Comparison of ENCODE assay signal across 9 cellular contexts in the genomic region with DNA sequence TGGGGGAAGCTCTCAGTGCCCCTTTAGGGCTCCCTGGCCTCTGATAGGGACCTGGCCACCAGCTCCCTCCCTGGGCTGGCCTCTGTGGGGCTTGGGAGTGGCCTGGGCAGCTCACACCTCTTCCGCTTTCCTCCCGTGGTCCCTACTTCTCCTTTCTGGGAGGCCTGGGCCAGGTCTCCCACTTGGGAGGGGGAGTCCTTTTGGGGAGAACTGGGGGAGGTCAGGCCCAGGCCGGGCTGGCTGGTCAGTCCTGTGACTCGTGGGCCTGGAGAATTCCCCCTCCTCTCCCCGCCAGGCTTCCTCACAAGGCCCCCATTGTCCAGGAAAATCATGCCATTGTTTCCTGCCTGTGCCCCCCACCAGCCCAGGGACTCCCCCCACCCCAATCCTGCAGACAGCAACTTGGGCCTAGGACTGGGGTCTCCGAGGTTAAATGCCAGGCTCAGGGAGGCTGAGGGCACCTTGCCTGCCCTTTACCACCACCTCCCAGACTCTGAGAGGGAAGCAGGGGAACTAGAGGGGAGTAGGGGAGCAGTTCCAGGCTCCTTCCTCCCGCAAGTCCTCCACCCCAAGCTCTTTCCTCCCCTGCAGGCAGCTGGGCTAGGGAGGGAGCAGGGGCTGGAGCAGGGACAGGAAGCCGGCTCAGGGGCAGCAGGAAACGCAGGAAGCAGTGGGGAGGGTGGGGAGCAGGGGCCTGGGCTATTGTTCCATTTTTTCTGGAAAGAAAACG. TPM values are rescaled to one million over a fixed set of nuclear protein-coding genes. Genes with fewer than 3 reads are reported as not detected.
DNase-seq lines count a peak whose midpoint lies in the region; ATAC-seq and TF ChIP-seq lines count a peak whose summit lies in the region.
"Had no signal": no experiment of that assay in that cellular context is flagged by ENCODE, and none has a peak within 500 bp of the region (broad histone marks: within the 10 kb centered on the region; RNA-seq: fewer than 3 reads in every experiment).

No MANE protein-coding gene starts in this region.

- H3K27me3 ChIP-seq in OCI-LY1 (ENCODE audit: insufficient read depth, low read length) (no peaks in the 10 kb centered on the region), dorsolateral prefrontal cortex (no peaks in the 10 kb centered on the region)
- H3K27me3 ChIP-seq in naive thymus-derived CD4-positive, alpha-beta T cell (ENCODE audit: control insufficient read depth in 2 of 2, insufficient read depth in 2 of 2, low read length in 2 of 2), result no peaks in the 10 kb centered on the region

- H3K27ac Mint-ChIP-seq in naive thymus-derived CD4-positive, alpha-beta T cell, result peak overlapping the region; percentile 30 to 96 (median 87)

- H3K9me3 ChIP-seq in OCI-LY1 (ENCODE audit: low read length), result no peaks in the 10 kb centered on the region
- no peaks in the 10 kb centered on the region for H3K9me3 ChIP-seq in naive thymus-derived CD4-positive, alpha-beta T cell (ENCODE audit: control insufficient read depth in 2 of 3, low read length in 3 of 3)

- peaks cover 32 to 51% (median 42%) of the 10 kb centered on the region in 7 donors for H3K4me1 Mint-ChIP-seq in naive thymus-derived CD4-positive, alpha-beta T cell

- TF ChIP-seq CTCF in AG10803 (conservative IDR thresholded peaks at IDR 0.05; ENCODE audit: low read length) (no peak), OCI-LY1 (IDR thresholded peaks at IDR 0.05; ENCODE audit: low read length) (no peak), dorsolateral prefrontal cortex (IDR thresholded peaks at IDR 0.05 in 54 of 56, conservative IDR thresholded peaks at IDR 0.05 in 2 of 56; ENCODE audit: low read depth in 1 of 56, partially characterized antibody in 56 of 56) (peak in 2 of 56 donors; percentile 3 to 13), GM10248 (IDR thresholded peaks at IDR 0.05; ENCODE audit: control extremely low read depth, extremely low read depth, low read depth, missing control alignments) (no peak)

- H3K4me2 ChIP-seq in OCI-LY1 (ENCODE audit: low read length), result peak overlapping the region; percentile 73; the same call in 1 of the 2 replicates

- peaks cover 0 to 6% (median 0%) of the 10 kb centered on the region in 5 donors for H3K27me3 Mint-ChIP-seq in naive thymus-derived CD4-positive, alpha-beta T cell

- peaks cover 0 to 10% (median 3%) of the 10 kb centered on the region in 5 donors for H3K36me3 Mint-ChIP-seq in naive thymus-derived CD4-positive, alpha-beta T cell

- POLR2A ChIA-PET in naive thymus-derived CD4-positive, alpha-beta T cell (lab: Charles Lee), result interaction anchor here (1.4 to 6.7 kb wide), 6 partner anchors 15 to 113 kb away, joined by 3 to 52 read pairs (median 11); a partner anchor contains a TSS
- POLR2A ChIA-PET in GM10248 (lab: Yijun Ruan, JAX), result interaction anchor here (0.7 kb wide), 1 partner anchor 23 kb away, joined by 4 read pairs; no protein-coding TSS in a partner anchor

- peaks cover 27% of the 10 kb centered on the region for H3K4me1 ChIP-seq in OCI-LY1 (ENCODE audit: insufficient read depth, low read length, severe bottlenecking)
- H3K4me1 ChIP-seq in naive thymus-derived CD4-positive, alpha-beta T cell (ENCODE audit: control insufficient read depth in 2 of 2, insufficient read depth in 2 of 2, low read length in 2 of 2), result peaks cover 31 to 42% of the 10 kb centered on the region in 2 donors

- CTCF ChIA-PET in naive thymus-derived CD4-positive, alpha-beta T cell (lab: Charles Lee), result interaction anchor here (1.6 kb wide), 1 partner anchor 17 kb away, joined by 4 read pairs; no protein-coding TSS in a partner anchor
- CTCF ChIA-PET in GM10248 (lab: Yijun Ruan, JAX), result interaction anchor here (1.7 to 24.8 kb wide), 3 partner anchors 26 to 38 kb away, joined by 6 to 351 read pairs (median 6); a partner anchor contains a TSS

- no peak overlapping the region; the same call in 1 of the 2 replicates for H3K9ac ChIP-seq in OCI-LY1 (ENCODE audit: low read length)

- H2AFZ ChIP-seq in OCI-LY1 (ENCODE audit: low read length), result no peak overlapping the region

- peaks cover under 1% of the 10 kb centered on the region; the same call in 1 of the 2 replicates for H3K79me2 ChIP-seq in OCI-LY1 (ENCODE audit: insufficient read depth, low read length)

- no peaks in the 10 kb centered on the region for H4K20me1 ChIP-seq in OCI-LY1 (ENCODE audit: insufficient read depth, low read length)

- H3K9me2 ChIP-seq in OCI-LY1 (ENCODE audit: low read depth, low read length), result no peaks in the 10 kb centered on the region

- H3F3A ChIP-seq in OCI-LY1 (ENCODE audit: insufficient read depth, low read length), result no peaks in the 10 kb centered on the region

- no peak for ATAC-seq in naive thymus-derived CD4-positive, alpha-beta T cell
- ATAC-seq in GM21576 (IDR thresholded peaks at IDR 0.05; ENCODE audit: unreplicated experiment), result no peak

- H3K27ac ChIP-seq in OCI-LY1 (ENCODE audit: low read depth, low read length, poor library complexity, severe bottlenecking) (no peak overlapping the region), dorsolateral prefrontal cortex (peak overlapping the region; percentile 84 to 100 (median 98))
- peak overlapping the region; percentile 98 for H3K27ac ChIP-seq in naive thymus-derived CD4-positive, alpha-beta T cell (ENCODE audit: low read depth, low read length)

- H3K4me3 ChIP-seq in AG10803 (ENCODE audit: low read length), result peak overlapping the region; percentile 17; the same call in 1 of the 2 replicates
- no peak overlapping the region for H3K4me3 ChIP-seq in OCI-LY1 (ENCODE audit: low read depth, low read length, poor library complexity, severe bottlenecking)
- H3K4me3 ChIP-seq in dorsolateral prefrontal cortex, result peak overlapping the region; percentile 26 to 100 (median 98)
- H3K4me3 ChIP-seq in naive thymus-derived CD4-positive, alpha-beta T cell (ENCODE audit: low read length), result no peak overlapping the region

- H3K9me3 Mint-ChIP-seq in naive thymus-derived CD4-positive, alpha-beta T cell, result peaks cover 0 to 4% (median 0%) of the 10 kb centered on the region in 11 donors

- intact Hi-C loops in dorsolateral prefrontal cortex (cut with DNase I), result loop anchor here (2.0 to 5.0 kb wide), 2 partner anchors 36 to 69 kb away; no protein-coding TSS in a partner anchor
- intact Hi-C loops in naive thymus-derived CD4-positive, alpha-beta T cell (cut with micrococcal nuclease), result no loop called here

- no peak for DNase-seq in AG10803 (ENCODE audit: low read depth)
- DNase-seq in dorsolateral prefrontal cortex, result peak in 9 of 10 donors; percentile 60 to 87 (median 79)
- no peak for DNase-seq in naive thymus-derived CD4-positive, alpha-beta T cell
- DNase-seq in GM10248 (ENCODE audit: extremely low spot score), result no peak
- DNase-seq in kidney glomerular epithelial cell (lab: John Stamatoyannopoulos, UW), result no peak
- DNase-seq in NCI-H2107 treated with DMSO at 0.1 percent for 48 hours (lab: John Stamatoyannopoulos, UW; ENCODE audit: unreplicated experiment), result no peak
- DNase-seq: NCI-H510A treated with DMSO at 0.1 percent for 48 hours had no signal

- peak overlapping the region; percentile 27 to 99 (median 96) for H3K4me3 Mint-ChIP-seq in naive thymus-derived CD4-positive, alpha-beta T cell

- H3K36me3 ChIP-seq in OCI-LY1 (ENCODE audit: insufficient read depth, low read length), result peaks cover 16% of the 10 kb centered on the region
- peaks cover 0 to 58% (median under 1%) of the 10 kb centered on the region in 3 experiments for H3K36me3 ChIP-seq in naive thymus-derived CD4-positive, alpha-beta T cell (ENCODE audit: control insufficient read depth in 2 of 3, insufficient read depth in 3 of 3, low read length in 3 of 3)

RNA-seq across cellular contexts. Expression of a gene that starts 2.8 kb away (rescaled TPM):
- total RNA-seq in dorsolateral prefrontal cortex, result 100 to 1,000 TPM in 4 of 120 experiments, 10 to 100 TPM in 116; 30.9 to 133 (median 57.4) TPM
- 10 to 100 TPM; 63.3 to 91.1 (median 88.2) TPM for total RNA-seq in naive thymus-derived CD4-positive, alpha-beta T cell
- 10 to 100 TPM; 12.1 to 21.6 TPM for polyA plus RNA-seq in naive thymus-derived CD4-positive, alpha-beta T cell

RNA-seq across cellular contexts. Expression of a gene that starts 4.4 kb away (rescaled TPM):
- 10 to 100 TPM; 25.1 to 44.9 (median 31.2) TPM for total RNA-seq in dorsolateral prefrontal cortex
- 10 to 100 TPM; 50.4 to 64.9 (median 56.6) TPM for total RNA-seq in naive thymus-derived CD4-positive, alpha-beta T cell
- 1 to 10 TPM; 2.2 to 7.9 TPM for polyA plus RNA-seq in naive thymus-derived CD4-positive, alpha-beta T cell

RNA-seq across cellular contexts. Expression of a gene that starts 15.6 kb away (rescaled TPM):
- total RNA-seq in dorsolateral prefrontal cortex, result 10 to 100 TPM in 3 of 120 experiments, 1 to 10 TPM in 114, under 1 TPM in 3; 0.74 to 10.5 (median 4.1) TPM
- total RNA-seq in naive thymus-derived CD4-positive, alpha-beta T cell, result 1 to 10 TPM; 2.1 to 9.2 (median 4.8) TPM
- under 1 TPM in 1 of 2 donors, not detected in 1; 0.25 TPM for polyA plus RNA-seq in naive thymus-derived CD4-positive, alpha-beta T cell

RNA-seq across cellular contexts. Expression of a gene that starts 26.7 kb away (rescaled TPM):
- total RNA-seq in dorsolateral prefrontal cortex, result 10 to 100 TPM in 119 of 120 experiments, 1 to 10 TPM in 1; 8.6 to 68.2 (median 26.7) TPM
- total RNA-seq in naive thymus-derived CD4-positive, alpha-beta T cell, result 100 to 1,000 TPM; 145 to 249 (median 198) TPM
- 100 to 1,000 TPM in 1 of 2 donors, 10 to 100 TPM in 1; 90.3 to 184 TPM for polyA plus RNA-seq in naive thymus-derived CD4-positive, alpha-beta T cell

RNA-seq across cellular contexts. Expression of a gene that starts 35.3 kb away (rescaled TPM):
- total RNA-seq in dorsolateral prefrontal cortex, result 10 to 100 TPM; 17.3 to 49.0 (median 28.4) TPM
- 100 to 1,000 TPM; 108 to 207 (median 128) TPM for total RNA-seq in naive thymus-derived CD4-positive, alpha-beta T cell
- polyA plus RNA-seq in naive thymus-derived CD4-positive, alpha-beta T cell, result 10 to 100 TPM; 12.3 to 14.2 TPM

Comparison
In these comparisons a context has a peak if more than half of its experiments do, and no peak if none do; other contexts are left out.
1. DNase-seq: peak in dorsolateral prefrontal cortex (9 of 10); none in AG10803 (single experiment), naive thymus-derived CD4-positive, alpha-beta T cell (0 of 9), GM10248 (single experiment), kidney glomerular epithelial cell (single experiment) and NCI-H2107 treated with DMSO at 0.1 percent for 48 hours (single experiment).
2. H3K4me3 ChIP-seq: peak in AG10803 (single experiment) and dorsolateral prefrontal cortex (59 of 59); none in OCI-LY1 (single experiment) and naive thymus-derived CD4-positive, alpha-beta T cell (single experiment).
3. intact Hi-C loops: an anchor here in dorsolateral prefrontal cortex (2.0 to 5.0 kb wide); none called in naive thymus-derived CD4-positive, alpha-beta T cell.